ENCODE assay signal across 19 cellular contexts in genomic region chr6:150751296-150751695, GRCh38.
A peak's percentile ranks its signal among the peaks of the same experiment; 100 is the strongest.
DNase-seq lines count a peak whose midpoint lies in the region; ATAC-seq and TF ChIP-seq lines count a peak whose summit lies in the region.
"Had no signal": no experiment of that assay in that cellular context is flagged by ENCODE, and none has a peak within 500 bp of the region (broad histone marks: within the 10 kb centered on the region; RNA-seq: fewer than 3 reads in every experiment).

No MANE protein-coding gene starts in this region.

- H3K36me3 ChIP-seq in heart left ventricle: no peaks in the 10 kb centered on the region
- H3K36me3 ChIP-seq: thoracic aorta had no signal

- no peaks in the 10 kb centered on the region for H3K9me3 Mint-ChIP-seq in activated naive CD8-positive, alpha-beta T cell treated with anti-CD3 and anti-CD28 coated beads, Interleukin-2, amount 50 U/mL, for 24 hours
- H3K9me3 Mint-ChIP-seq: activated CD4-positive, alpha-beta memory T cell treated with anti-CD3 and anti-CD28 coated beads for 36 hours; activated naive CD8-positive, alpha-beta T cell treated with anti-CD3 and anti-CD28 coated beads, Interleukin-2, amount 10 ng/mL, durations not matched to agents 7 days and 5 days; central memory CD8-positive, alpha-beta T cell; endodermal cell had no signal

- H3K36me3 Mint-ChIP-seq in activated naive CD8-positive, alpha-beta T cell treated with anti-CD3 and anti-CD28 coated beads, Interleukin-2, amount 50 U/mL, for 24 hours (ENCODE audit: low read depth): no peaks in the 10 kb centered on the region
- H3K36me3 Mint-ChIP-seq: activated CD4-positive, alpha-beta memory T cell treated with anti-CD3 and anti-CD28 coated beads for 36 hours; activated naive CD8-positive, alpha-beta T cell treated with anti-CD3 and anti-CD28 coated beads, Interleukin-2, amount 10 ng/mL, durations not matched to agents 7 days and 5 days had no signal

- no peaks in the 10 kb centered on the region for H3K9me3 ChIP-seq in heart left ventricle
- H3K9me3 ChIP-seq: thoracic aorta had no signal

- H3K27ac ChIP-seq in heart left ventricle: no peak overlapping the region
- H3K27ac ChIP-seq: parathyroid adenoma, thoracic aorta had no signal

- no peak overlapping the region for H3K27ac Mint-ChIP-seq in activated naive CD8-positive, alpha-beta T cell treated with anti-CD3 and anti-CD28 coated beads, Interleukin-2, amount 50 U/mL, for 24 hours
- H3K27ac Mint-ChIP-seq: activated CD4-positive, alpha-beta memory T cell treated with anti-CD3 and anti-CD28 coated beads for 36 hours; activated naive CD8-positive, alpha-beta T cell treated with anti-CD3 and anti-CD28 coated beads, Interleukin-2, amount 10 ng/mL, durations not matched to agents 7 days and 5 days; endodermal cell had no signal

- no peak for TF ChIP-seq POLR2A in heart left ventricle (IDR thresholded peaks at IDR 0.05)

- no peak for TF ChIP-seq CTCF in heart left ventricle (IDR thresholded peaks at IDR 0.05)

- no peak overlapping the region for H3K4me3 Mint-ChIP-seq in activated naive CD8-positive, alpha-beta T cell treated with anti-CD3 and anti-CD28 coated beads, Interleukin-2, amount 50 U/mL, for 24 hours
- H3K4me3 Mint-ChIP-seq: activated CD4-positive, alpha-beta memory T cell treated with anti-CD3 and anti-CD28 coated beads for 36 hours; activated naive CD8-positive, alpha-beta T cell treated with anti-CD3 and anti-CD28 coated beads, Interleukin-2, amount 10 ng/mL, durations not matched to agents 7 days and 5 days; central memory CD8-positive, alpha-beta T cell; endodermal cell had no signal

- ATAC-seq in esophagus mucosa: peak; percentile 39
- no peak for ATAC-seq in activated naive CD8-positive, alpha-beta T cell treated with anti-CD3 and anti-CD28 coated beads, Interleukin-2, amount 50 U/mL, for 24 hours
- no peak for ATAC-seq in heart left ventricle
- ATAC-seq in HG03159 (IDR thresholded peaks at IDR 0.05; ENCODE audit: unreplicated experiment): no peak

- DNase-seq in Daoy (ENCODE audit: low read depth) (peak; percentile 63), RPMI7951 (ENCODE audit: low read depth) (peak; percentile 50), pons (ENCODE audit: low spot score) (peak; percentile 83), heart left ventricle (no peak), NCI-H2107 treated with DMSO at 0.1 percent for 48 hours (lab: John Stamatoyannopoulos, UW; ENCODE audit: unreplicated experiment) (no peak)
- DNase-seq in activated naive CD8-positive, alpha-beta T cell treated with anti-CD3 and anti-CD28 coated beads, Interleukin-2, amount 50 U/mL, for 24 hours: no peak
- DNase-seq: activated CD4-positive, alpha-beta memory T cell treated with anti-CD3 and anti-CD28 coated beads for 36 hours; activated naive CD8-positive, alpha-beta T cell treated with anti-CD3 and anti-CD28 coated beads, Interleukin-2, amount 10 ng/mL, durations not matched to agents 7 days and 5 days; activated T-cell treated with anti-CD3 and anti-CD28 coated beads, Interleukin-2, amount 50 U/mL, for 48 hours; DMS153; endodermal cell; NCI-H1694 treated with DMSO at 0.1 percent for 48 hours; NCI-H446; stimulated activated CD4-positive, alpha-beta T cell treated with anti-CD3 and anti-CD28 coated beads, Interleukin-4, amount 100 ng/mL, for 24 hours had no signal

- 87 to 96% (median 93%) methylated on average over 3 of the region's 3 CpGs for WGBS in heart left ventricle, 4 donors

- intact Hi-C loops in heart left ventricle (cut with DNase I): no loop called here

- no peak overlapping the region for H3K4me3 ChIP-seq in heart left ventricle
- H3K4me3 ChIP-seq: thoracic aorta had no signal

- H3K27me3 Mint-ChIP-seq in activated naive CD8-positive, alpha-beta T cell treated with anti-CD3 and anti-CD28 coated beads, Interleukin-2, amount 50 U/mL, for 24 hours: no peaks in the 10 kb centered on the region
- H3K27me3 Mint-ChIP-seq: central memory CD8-positive, alpha-beta T cell had no signal

- no peaks in the 10 kb centered on the region for H3K27me3 ChIP-seq in heart left ventricle

- peaks cover 0 to 28% (median 4%) of the 10 kb centered on the region in 12 donors for H3K4me1 ChIP-seq in heart left ventricle

- H3K4me1 Mint-ChIP-seq in activated naive CD8-positive, alpha-beta T cell treated with anti-CD3 and anti-CD28 coated beads, Interleukin-2, amount 50 U/mL, for 24 hours: no peaks in the 10 kb centered on the region
- H3K4me1 Mint-ChIP-seq: activated naive CD8-positive, alpha-beta T cell treated with anti-CD3 and anti-CD28 coated beads, Interleukin-2, amount 10 ng/mL, durations not matched to agents 7 days and 5 days had no signal

Comparison
In these comparisons a context has a peak if more than half of its experiments do, and no peak if none do; other contexts are left out.
1. DNase-seq: peak in Daoy (single experiment), RPMI7951 (single experiment) and pons (single experiment); none in activated naive CD8-positive, alpha-beta T cell treated with anti-CD3 and anti-CD28 coated beads, Interleukin-2, amount 50 U/mL, for 24 hours (single experiment), heart left ventricle (0 of 5) and NCI-H2107 treated with DMSO at 0.1 percent for 48 hours (single experiment).